ENCODE assay signal across 1 cellular context in the genomic region with DNA sequence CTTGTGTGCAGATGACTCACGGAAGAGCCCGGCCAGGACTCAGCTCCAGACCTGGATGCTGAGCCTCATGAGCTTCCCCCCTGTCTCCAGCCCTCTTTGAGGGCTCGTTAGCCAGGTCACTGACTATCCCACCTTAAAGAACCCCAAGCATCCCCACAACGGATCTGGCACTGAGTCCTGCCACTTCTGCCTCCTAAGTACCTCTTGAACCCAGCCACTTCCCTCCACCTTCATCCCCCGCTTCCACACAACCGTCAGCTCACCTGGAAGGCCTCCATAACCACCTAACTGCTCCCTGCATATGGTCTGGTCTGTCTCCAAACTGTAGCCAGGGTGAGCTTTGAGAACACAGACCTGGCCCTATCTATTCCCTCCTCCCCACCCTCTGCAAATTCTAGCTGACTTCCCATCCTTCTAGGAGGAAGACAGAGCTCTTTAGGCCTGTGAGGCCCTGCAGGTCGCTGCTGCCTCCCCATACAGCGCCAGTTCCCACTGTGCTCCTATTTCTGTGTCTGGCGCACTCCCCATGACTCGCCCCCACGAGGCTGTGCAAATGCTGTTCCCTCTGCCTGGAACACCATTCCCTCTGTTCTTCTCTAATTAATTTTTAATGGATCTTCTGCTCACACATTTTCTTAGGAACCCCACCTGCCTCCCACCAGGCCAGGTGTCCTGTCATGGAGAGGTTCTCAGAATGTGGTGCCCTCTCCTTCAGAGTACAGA.
TF ChIP-seq lines count a peak whose summit lies in the region.

No MANE protein-coding gene starts in this region.

TF ChIP-seq in H1, 55 proteins besides CTCF, POLR2A, EP300 and RAD21:
- TF ChIP-seq JUN (IDR thresholded peaks at IDR 0.05; ENCODE audit: low read depth, low read length) (no peak), YY1 (IDR thresholded peaks at IDR 0.05; ENCODE audit: low read depth, low read length) (no peak), SP1 (IDR thresholded peaks at IDR 0.05; ENCODE audit: low read depth, low read length) (no peak), ASH2L (IDR thresholded peaks at IDR 0.05; ENCODE audit: low read length) (no peak), KDM5A (IDR thresholded peaks at IDR 0.05; ENCODE audit: low read length) (no peak), ZNF274 (IDR thresholded peaks at IDR 0.05; ENCODE audit: borderline replicate concordance, extremely low read depth, low read length) (no peak), CTBP2 (IDR thresholded peaks at IDR 0.05; ENCODE audit: borderline replicate concordance, insufficient read depth, insufficient read length, low read length) (no peak), NRF1 (IDR thresholded peaks at IDR 0.05; ENCODE audit: low read depth, low read length) (no peak), SAP30 (IDR thresholded peaks at IDR 0.05; ENCODE audit: insufficient read depth, insufficient replicate concordance, low read length) (no peak), TEAD4 (IDR thresholded peaks at IDR 0.05; ENCODE audit: low read depth, low read length) (no peak), RNF2 (IDR thresholded peaks at IDR 0.05; ENCODE audit: borderline replicate concordance, low read depth, low read length, missing control alignments, poor library complexity, severe bottlenecking) (no peak)
- TF ChIP-seq, protein P1, sequence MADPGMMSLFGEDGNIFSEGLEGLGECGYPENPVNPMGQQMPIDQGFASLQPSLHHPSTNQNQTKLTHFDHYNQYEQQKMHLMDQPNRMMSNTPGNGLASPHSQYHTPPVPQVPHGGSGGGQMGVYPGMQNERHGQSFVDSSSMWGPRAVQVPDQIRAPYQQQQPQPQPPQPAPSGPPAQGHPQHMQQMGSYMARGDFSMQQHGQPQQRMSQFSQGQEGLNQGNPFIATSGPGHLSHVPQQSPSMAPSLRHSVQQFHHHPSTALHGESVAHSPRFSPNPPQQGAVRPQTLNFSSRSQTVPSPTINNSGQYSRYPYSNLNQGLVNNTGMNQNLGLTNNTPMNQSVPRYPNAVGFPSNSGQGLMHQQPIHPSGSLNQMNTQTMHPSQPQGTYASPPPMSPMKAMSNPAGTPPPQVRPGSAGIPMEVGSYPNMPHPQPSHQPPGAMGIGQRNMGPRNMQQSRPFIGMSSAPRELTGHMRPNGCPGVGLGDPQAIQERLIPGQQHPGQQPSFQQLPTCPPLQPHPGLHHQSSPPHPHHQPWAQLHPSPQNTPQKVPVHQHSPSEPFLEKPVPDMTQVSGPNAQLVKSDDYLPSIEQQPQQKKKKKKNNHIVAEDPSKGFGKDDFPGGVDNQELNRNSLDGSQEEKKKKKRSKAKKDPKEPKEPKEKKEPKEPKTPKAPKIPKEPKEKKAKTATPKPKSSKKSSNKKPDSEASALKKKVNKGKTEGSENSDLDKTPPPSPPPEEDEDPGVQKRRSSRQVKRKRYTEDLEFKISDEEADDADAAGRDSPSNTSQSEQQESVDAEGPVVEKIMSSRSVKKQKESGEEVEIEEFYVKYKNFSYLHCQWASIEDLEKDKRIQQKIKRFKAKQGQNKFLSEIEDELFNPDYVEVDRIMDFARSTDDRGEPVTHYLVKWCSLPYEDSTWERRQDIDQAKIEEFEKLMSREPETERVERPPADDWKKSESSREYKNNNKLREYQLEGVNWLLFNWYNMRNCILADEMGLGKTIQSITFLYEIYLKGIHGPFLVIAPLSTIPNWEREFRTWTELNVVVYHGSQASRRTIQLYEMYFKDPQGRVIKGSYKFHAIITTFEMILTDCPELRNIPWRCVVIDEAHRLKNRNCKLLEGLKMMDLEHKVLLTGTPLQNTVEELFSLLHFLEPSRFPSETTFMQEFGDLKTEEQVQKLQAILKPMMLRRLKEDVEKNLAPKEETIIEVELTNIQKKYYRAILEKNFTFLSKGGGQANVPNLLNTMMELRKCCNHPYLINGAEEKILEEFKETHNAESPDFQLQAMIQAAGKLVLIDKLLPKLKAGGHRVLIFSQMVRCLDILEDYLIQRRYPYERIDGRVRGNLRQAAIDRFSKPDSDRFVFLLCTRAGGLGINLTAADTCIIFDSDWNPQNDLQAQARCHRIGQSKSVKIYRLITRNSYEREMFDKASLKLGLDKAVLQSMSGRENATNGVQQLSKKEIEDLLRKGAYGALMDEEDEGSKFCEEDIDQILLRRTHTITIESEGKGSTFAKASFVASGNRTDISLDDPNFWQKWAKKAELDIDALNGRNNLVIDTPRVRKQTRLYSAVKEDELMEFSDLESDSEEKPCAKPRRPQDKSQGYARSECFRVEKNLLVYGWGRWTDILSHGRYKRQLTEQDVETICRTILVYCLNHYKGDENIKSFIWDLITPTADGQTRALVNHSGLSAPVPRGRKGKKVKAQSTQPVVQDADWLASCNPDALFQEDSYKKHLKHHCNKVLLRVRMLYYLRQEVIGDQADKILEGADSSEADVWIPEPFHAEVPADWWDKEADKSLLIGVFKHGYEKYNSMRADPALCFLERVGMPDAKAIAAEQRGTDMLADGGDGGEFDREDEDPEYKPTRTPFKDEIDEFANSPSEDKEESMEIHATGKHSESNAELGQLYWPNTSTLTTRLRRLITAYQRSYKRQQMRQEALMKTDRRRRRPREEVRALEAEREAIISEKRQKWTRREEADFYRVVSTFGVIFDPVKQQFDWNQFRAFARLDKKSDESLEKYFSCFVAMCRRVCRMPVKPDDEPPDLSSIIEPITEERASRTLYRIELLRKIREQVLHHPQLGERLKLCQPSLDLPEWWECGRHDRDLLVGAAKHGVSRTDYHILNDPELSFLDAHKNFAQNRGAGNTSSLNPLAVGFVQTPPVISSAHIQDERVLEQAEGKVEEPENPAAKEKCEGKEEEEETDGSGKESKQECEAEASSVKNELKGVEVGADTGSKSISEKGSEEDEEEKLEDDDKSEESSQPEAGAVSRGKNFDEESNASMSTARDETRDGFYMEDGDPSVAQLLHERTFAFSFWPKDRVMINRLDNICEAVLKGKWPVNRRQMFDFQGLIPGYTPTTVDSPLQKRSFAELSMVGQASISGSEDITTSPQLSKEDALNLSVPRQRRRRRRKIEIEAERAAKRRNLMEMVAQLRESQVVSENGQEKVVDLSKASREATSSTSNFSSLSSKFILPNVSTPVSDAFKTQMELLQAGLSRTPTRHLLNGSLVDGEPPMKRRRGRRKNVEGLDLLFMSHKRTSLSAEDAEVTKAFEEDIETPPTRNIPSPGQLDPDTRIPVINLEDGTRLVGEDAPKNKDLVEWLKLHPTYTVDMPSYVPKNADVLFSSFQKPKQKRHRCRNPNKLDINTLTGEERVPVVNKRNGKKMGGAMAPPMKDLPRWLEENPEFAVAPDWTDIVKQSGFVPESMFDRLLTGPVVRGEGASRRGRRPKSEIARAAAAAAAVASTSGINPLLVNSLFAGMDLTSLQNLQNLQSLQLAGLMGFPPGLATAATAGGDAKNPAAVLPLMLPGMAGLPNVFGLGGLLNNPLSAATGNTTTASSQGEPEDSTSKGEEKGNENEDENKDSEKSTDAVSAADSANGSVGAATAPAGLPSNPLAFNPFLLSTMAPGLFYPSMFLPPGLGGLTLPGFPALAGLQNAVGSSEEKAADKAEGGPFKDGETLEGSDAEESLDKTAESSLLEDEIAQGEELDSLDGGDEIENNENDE (IDR thresholded peaks at IDR 0.05; ENCODE audit: insufficient replicate concordance, low read length): no peak
- TF ChIP-seq, protein P2, sequence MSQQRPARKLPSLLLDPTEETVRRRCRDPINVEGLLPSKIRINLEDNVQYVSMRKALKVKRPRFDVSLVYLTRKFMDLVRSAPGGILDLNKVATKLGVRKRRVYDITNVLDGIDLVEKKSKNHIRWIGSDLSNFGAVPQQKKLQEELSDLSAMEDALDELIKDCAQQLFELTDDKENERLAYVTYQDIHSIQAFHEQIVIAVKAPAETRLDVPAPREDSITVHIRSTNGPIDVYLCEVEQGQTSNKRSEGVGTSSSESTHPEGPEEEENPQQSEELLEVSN (IDR thresholded peaks at IDR 0.05): no peak
TF ChIP-seq in H1: peak in this region for 0.
